Comparison of ENCODE assay signal across 13 cellular contexts in genomic region chr10:32326680-32327363, GRCh38. TPM values are rescaled to one million over a fixed set of nuclear protein-coding genes. Genes with fewer than 3 reads are reported as not detected.
DNase-seq lines count a peak whose midpoint lies in the region; ATAC-seq and TF ChIP-seq lines count a peak whose summit lies in the region.
"Had no signal": no experiment of that assay in that cellular context is flagged by ENCODE, and none has a peak within 500 bp of the region (broad histone marks: within the 10 kb centered on the region; RNA-seq: fewer than 3 reads in every experiment).

No MANE protein-coding gene starts in this region.

- H3K4me3 ChIP-seq in SK-N-SH (ENCODE audit: low read depth in 2 of 2, low read length in 1 of 2) (no peak overlapping the region), fibroblast of villous mesenchyme (ENCODE audit: low read depth, low read length) (no peak overlapping the region), BE2C (ENCODE audit: low read depth, low read length) (no peak overlapping the region)

- no peak overlapping the region for H2AFZ ChIP-seq in SK-N-SH (ENCODE audit: low read depth)

- H3K36me3 ChIP-seq in SK-N-SH (replicated peaks in 1 of 2; ENCODE audit: control insufficient read depth in 1 of 2, insufficient read depth in 2 of 2, low read length in 1 of 2) (peaks cover under 1 to 6% of the 10 kb centered on the region in 2 experiments), BE2C (no peaks in the 10 kb centered on the region; the same call in 1 of the 2 replicates)
- H3K36me3 ChIP-seq: brain microvascular endothelial cell had no signal

- H3K36me3 Mint-ChIP-seq in activated naive CD4-positive, alpha-beta T cell treated with anti-CD3 and anti-CD28 coated beads, Interleukin-2, amount 50 U/mL, for 24 hours: peaks cover 6% of the 10 kb centered on the region
- H3K36me3 Mint-ChIP-seq in activated naive CD4-positive, alpha-beta T cell treated with anti-CD3 and anti-CD28 coated beads, Interleukin-2, amount 10 ng/mL, durations not matched to agents 7 days and 5 days: peaks cover 16% of the 10 kb centered on the region
- peaks cover 12 to 30% of the 10 kb centered on the region in 2 donors for H3K36me3 Mint-ChIP-seq in stimulated activated naive B cell treated with anti-CD40 and anti-IgM and Interleukin-4, amounts not matched to agents 10 μg/mL and 1 μg/mL and 100 μg/mL, for 72 hours

- no peaks in the 10 kb centered on the region for H3K27me3 Mint-ChIP-seq in activated naive CD4-positive, alpha-beta T cell treated with anti-CD3 and anti-CD28 coated beads, Interleukin-2, amount 50 U/mL, for 24 hours
- no peaks in the 10 kb centered on the region for H3K27me3 Mint-ChIP-seq in activated naive CD4-positive, alpha-beta T cell treated with anti-CD3 and anti-CD28 coated beads, Interleukin-2, amount 10 ng/mL, durations not matched to agents 7 days and 5 days
- no peaks in the 10 kb centered on the region for H3K27me3 Mint-ChIP-seq in stimulated activated naive B cell treated with anti-CD40 and anti-IgM and Interleukin-4, amounts not matched to agents 10 μg/mL and 1 μg/mL and 100 μg/mL, for 72 hours

- H3K9me3 Mint-ChIP-seq in activated naive CD4-positive, alpha-beta T cell treated with anti-CD3 and anti-CD28 coated beads, Interleukin-2, amount 50 U/mL, for 24 hours: no peaks in the 10 kb centered on the region
- H3K9me3 Mint-ChIP-seq in activated naive CD4-positive, alpha-beta T cell treated with anti-CD3 and anti-CD28 coated beads, Interleukin-2, amount 10 ng/mL, durations not matched to agents 7 days and 5 days: no peaks in the 10 kb centered on the region
- no peaks in the 10 kb centered on the region for H3K9me3 Mint-ChIP-seq in stimulated activated naive B cell treated with anti-CD40 and anti-IgM and Interleukin-4, amounts not matched to agents 10 μg/mL and 1 μg/mL and 100 μg/mL, for 72 hours

- H3K4me1 Mint-ChIP-seq in activated naive CD4-positive, alpha-beta T cell treated with anti-CD3 and anti-CD28 coated beads, Interleukin-2, amount 50 U/mL, for 24 hours: peaks cover 85% of the 10 kb centered on the region
- H3K4me1 Mint-ChIP-seq in activated naive CD4-positive, alpha-beta T cell treated with anti-CD3 and anti-CD28 coated beads, Interleukin-2, amount 10 ng/mL, durations not matched to agents 7 days and 5 days: peaks cover 54% of the 10 kb centered on the region
- peaks cover 40 to 69% of the 10 kb centered on the region in 2 donors for H3K4me1 Mint-ChIP-seq in stimulated activated naive B cell treated with anti-CD40 and anti-IgM and Interleukin-4, amounts not matched to agents 10 μg/mL and 1 μg/mL and 100 μg/mL, for 72 hours

- no peak for ATAC-seq in stimulated activated naive B cell treated with anti-CD40 and anti-IgM and Interleukin-4, amounts not matched to agents 10 μg/mL and 1 μg/mL and 100 μg/mL, for 72 hours (replicated peaks)

- H3F3A ChIP-seq in SK-N-SH (replicated peaks; ENCODE audit: insufficient read depth): no peaks in the 10 kb centered on the region

- no peaks in the 10 kb centered on the region for H3K9me2 ChIP-seq in SK-N-SH

- H3K4me2 ChIP-seq in SK-N-SH: no peak overlapping the region

- H3K27me3 ChIP-seq in SK-N-SH (ENCODE audit: insufficient read depth): no peaks in the 10 kb centered on the region
- no peaks in the 10 kb centered on the region for H3K27me3 ChIP-seq in BE2C
- H3K27me3 ChIP-seq: brain microvascular endothelial cell had no signal

- TF ChIP-seq RAD21 in SK-N-SH (IDR thresholded peaks at IDR 0.05; ENCODE audit: low read length): no peak

- peaks cover 100% of the 10 kb centered on the region for H3K79me2 ChIP-seq in SK-N-SH (ENCODE audit: insufficient read depth)

- peak overlapping the region; percentile 34 for H3K4me3 Mint-ChIP-seq in activated naive CD4-positive, alpha-beta T cell treated with anti-CD3 and anti-CD28 coated beads, Interleukin-2, amount 50 U/mL, for 24 hours
- H3K4me3 Mint-ChIP-seq in activated naive CD4-positive, alpha-beta T cell treated with anti-CD3 and anti-CD28 coated beads, Interleukin-2, amount 10 ng/mL, durations not matched to agents 7 days and 5 days: no peak overlapping the region
- H3K4me3 Mint-ChIP-seq in stimulated activated naive B cell treated with anti-CD40 and anti-IgM and Interleukin-4, amounts not matched to agents 10 μg/mL and 1 μg/mL and 100 μg/mL, for 72 hours: peak overlapping the region in 1 of 2 donors; percentile 20

- TF ChIP-seq CTCF in SK-N-SH (IDR thresholded peaks at IDR 0.05) (no peak), fibroblast of villous mesenchyme (IDR thresholded peaks at IDR 0.05; ENCODE audit: insufficient read depth, low read depth, low read length) (no peak), BE2C (IDR thresholded peaks at IDR 0.05; ENCODE audit: low read depth, low read length) (no peak), GM10248 (IDR thresholded peaks at IDR 0.05; ENCODE audit: control extremely low read depth, extremely low read depth, low read depth, missing control alignments) (no peak)

- POLR2A ChIA-PET in SK-N-SH (lab: Yijun Ruan, JAX) (no interaction called here), GM10248 (lab: Yijun Ruan, JAX) (no interaction called here)

- 90% methylated on average over 4 of the region's 4 CpGs for WGBS in SK-N-SH (ENCODE audit: low lambda C conversion rate)

- H3K27ac ChIP-seq in SK-N-SH (ENCODE audit: low read depth in 2 of 2, low read length in 1 of 2): no peak overlapping the region
- H3K27ac ChIP-seq: brain microvascular endothelial cell had no signal

- TF ChIP-seq EP300 in SK-N-SH (IDR thresholded peaks at IDR 0.05; ENCODE audit: borderline replicate concordance in 1 of 2, low read depth in 1 of 2, low read length in 1 of 2): no peak

- CTCF ChIA-PET in activated naive CD4-positive, alpha-beta T cell treated with anti-CD3 and anti-CD28 coated beads, Interleukin-2, amount 10 ng/mL, durations not matched to agents 7 days and 5 days (lab: Charles Lee): no interaction called here
- CTCF ChIA-PET in SK-N-SH (lab: Yijun Ruan, JAX): no interaction called here
- CTCF ChIA-PET in GM10248 (lab: Yijun Ruan, JAX): interaction anchor here (1.0 kb wide), 1 partner anchor 18 kb away, joined by 3 read pairs; no protein-coding TSS in a partner anchor

- H3K9ac ChIP-seq in SK-N-SH: no peak overlapping the region

- H4K20me1 ChIP-seq in SK-N-SH (ENCODE audit: insufficient read depth): peaks cover 93% of the 10 kb centered on the region

- no peak for DNase-seq in activated naive CD4-positive, alpha-beta T cell treated with anti-CD3 and anti-CD28 coated beads, Interleukin-2, amount 10 ng/mL, durations not matched to agents 7 days and 5 days
- DNase-seq in SK-N-SH: no peak
- DNase-seq in fibroblast of villous mesenchyme (ENCODE audit: low read depth): peak; percentile 27
- no peak for DNase-seq in stimulated activated naive B cell treated with anti-CD40 and anti-IgM and Interleukin-4, amounts not matched to agents 10 μg/mL and 1 μg/mL and 100 μg/mL, for 72 hours
- DNase-seq in BE2C: no peak
- no peak for DNase-seq in activated gamma-delta T cell treated with Interleukin-2 at 50 U/mL for 16 hours
- DNase-seq in GM10248 (ENCODE audit: extremely low spot score): no peak
- DNase-seq: brain microvascular endothelial cell; head of caudate nucleus; NCI-H1694 treated with DMSO at 0.1 percent for 48 hours; SHP77; stimulated activated CD4-positive, alpha-beta T cell treated with anti-CD3 and anti-CD28 coated beads, Interleukin-2, amount 100 ng/mL, for 24 hours had no signal

- H3K4me1 ChIP-seq in SK-N-SH (ENCODE audit: control insufficient read depth in 1 of 2, insufficient read depth in 2 of 2, low read depth in 1 of 2, low read length in 1 of 2) (peaks cover 5 to 14% of the 10 kb centered on the region in 2 experiments; a peak in 3 of 4 replicates), BE2C (peaks cover 11% of the 10 kb centered on the region; the same call in 1 of the 2 replicates)

- no peaks in the 10 kb centered on the region for H3K9me3 ChIP-seq in SK-N-SH
- no peaks in the 10 kb centered on the region for H3K9me3 ChIP-seq in BE2C

- H3K27ac Mint-ChIP-seq in activated naive CD4-positive, alpha-beta T cell treated with anti-CD3 and anti-CD28 coated beads, Interleukin-2, amount 50 U/mL, for 24 hours: peak overlapping the region; percentile 69
- no peak overlapping the region for H3K27ac Mint-ChIP-seq in activated naive CD4-positive, alpha-beta T cell treated with anti-CD3 and anti-CD28 coated beads, Interleukin-2, amount 10 ng/mL, durations not matched to agents 7 days and 5 days
- peak overlapping the region; percentile 31 for H3K27ac Mint-ChIP-seq in stimulated activated naive B cell treated with anti-CD40 and anti-IgM and Interleukin-4, amounts not matched to agents 10 μg/mL and 1 μg/mL and 100 μg/mL, for 72 hours

TF ChIP-seq in SK-N-SH, 30 proteins besides CTCF, POLR2A, EP300 and RAD21:
- no peak for TF ChIP-seq YY1 (IDR thresholded peaks at IDR 0.05; ENCODE audit: low read depth)
- peak; percentile 60 for TF ChIP-seq GATA2 (CRISPR knock-in tag; IDR thresholded peaks at IDR 0.05)
- no peak for TF ChIP-seq SIN3A (IDR thresholded peaks at IDR 0.05; ENCODE audit: borderline replicate concordance, low read depth, low read length)

RNA-seq across cellular contexts. Expression of gene EPC1, which starts 20.1 kb away (rescaled TPM):
- 21.8 and 30.2 TPM in 2 replicates for polyA plus RNA-seq in SK-N-SH (2012; rRNA removed)
- polyA plus RNA-seq in SK-N-SH (2012; cell fraction: cytosol; rRNA removed): 18.6 and 19.0 TPM in 2 replicates
- 47.6 and 58.4 TPM in 2 replicates for polyA plus RNA-seq in SK-N-SH (2012; cell fraction: nucleus; rRNA removed)
- 19.4 and 24.5 TPM in 2 replicates for total RNA-seq in fibroblast of villous mesenchyme
- 43.5 TPM for polyA plus RNA-seq in BE2C (2012; ENCODE audit: insufficient read depth, insufficient read length, low read depth)
